Comparison of ENCODE assay signal across 9 cellular contexts in the genomic region with DNA sequence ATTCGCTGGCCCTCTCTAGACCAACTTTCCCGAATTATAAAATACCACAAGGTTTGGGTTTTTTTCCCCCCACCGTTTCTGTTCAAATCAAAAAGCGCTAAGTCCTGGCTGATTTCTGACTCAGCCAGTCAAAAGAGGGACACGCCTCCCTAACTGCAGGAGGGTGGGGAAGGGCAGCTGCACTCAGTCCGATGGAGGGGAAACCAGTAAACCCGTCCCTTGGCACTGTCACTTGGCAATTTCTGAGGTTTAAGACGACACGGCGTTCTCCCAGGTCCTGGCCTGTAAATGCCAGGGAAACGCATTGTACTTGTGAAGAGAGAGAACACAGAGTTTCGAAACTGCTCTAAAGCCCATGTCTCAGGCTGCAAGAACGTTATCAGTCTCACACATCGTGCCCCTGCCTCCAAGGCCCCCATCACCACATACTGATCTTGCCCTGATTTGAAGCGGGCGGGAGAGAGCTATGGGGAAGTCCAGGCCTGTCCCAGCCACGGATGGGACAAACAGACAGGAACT. TPM values are rescaled to one million over a fixed set of nuclear protein-coding genes. Genes with fewer than 3 reads are reported as not detected.
DNase-seq lines count a peak whose midpoint lies in the region; ATAC-seq, FAIRE-seq and TF ChIP-seq lines count a peak whose summit lies in the region.
"Had no signal": no experiment of that assay in that cellular context is flagged by ENCODE, and none has a peak within 500 bp of the region (broad histone marks: within the 10 kb centered on the region; RNA-seq: fewer than 3 reads in every experiment).

No MANE protein-coding gene starts in this region.

- TF ChIP-seq POLR2A in GM12891 (IDR thresholded peaks at IDR 0.05; ENCODE audit: low read depth, low read length) = no peak

- peak overlapping the region; percentile 78 for H3K9ac ChIP-seq in keratinocyte (ENCODE audit: control insufficient read depth, extremely low read depth, insufficient read depth, low read length)

- peaks cover 2% of the 10 kb centered on the region for H3K9me1 ChIP-seq in keratinocyte (ENCODE audit: control insufficient read depth, extremely low read depth, insufficient read depth, low read length)

- H4K20me1 ChIP-seq in keratinocyte (ENCODE audit: control insufficient read depth, extremely low read depth, insufficient read depth, low read length) = peaks cover 3% of the 10 kb centered on the region

- peak overlapping the region; percentile 77 for H2AFZ ChIP-seq in keratinocyte (ENCODE audit: control insufficient read depth, low read length)

- DNase-seq in HFF-Myc (ENCODE audit: extremely low read depth, low read depth) = peak; percentile 43
- peak; percentile 71 for DNase-seq in keratinocyte (ENCODE audit: low read depth, low spot score)
- DNase-seq in thoracic aorta (ENCODE audit: low spot score) = peak; percentile 73
- DNase-seq in effector CD8-positive, alpha-beta T cell (lab: John Stamatoyannopoulos, UW) = no peak
- DNase-seq in GM12891 (ENCODE audit: insufficient read length, low spot score) = no peak
- DNase-seq in GM19238 (ENCODE audit: insufficient read length, low spot score) = no peak
- no peak for DNase-seq in SIG-M5 (lab: John Stamatoyannopoulos, UW)
- DNase-seq: naive B cell had no signal

- no peaks in the 10 kb centered on the region for H3K27me3 ChIP-seq in keratinocyte (ENCODE audit: control insufficient read depth, extremely low read depth, insufficient read depth, low read length)
- H3K27me3 ChIP-seq in thoracic aorta (replicated peaks; ENCODE audit: insufficient read depth) = no peaks in the 10 kb centered on the region

- TF ChIP-seq CTCF in HFF-Myc (IDR thresholded peaks at IDR 0.05; ENCODE audit: low read depth, low read length, missing control alignments) = no peak
- no peak for TF ChIP-seq CTCF in keratinocyte (optimal IDR thresholded peaks at IDR 0.05 in 1 of 3, IDR thresholded peaks at IDR 0.05 in 1 of 3, conservative IDR thresholded peaks at IDR 0.05 in 1 of 3; ENCODE audit: extremely low read depth in 1 of 3, insufficient read depth in 2 of 3, low read length in 3 of 3)
- no peak for TF ChIP-seq CTCF in thoracic aorta (IDR thresholded peaks at IDR 0.05)

- ATAC-seq in thoracic aorta (ENCODE audit: insufficient number of reproducible peaks, low FRiP score, low read depth) = peak; percentile 79

- no peaks in the 10 kb centered on the region for H3K36me3 ChIP-seq in keratinocyte (ENCODE audit: control insufficient read depth in 2 of 2, extremely low read depth in 1 of 2, insufficient read depth in 2 of 2, low read length in 2 of 2)
- no peaks in the 10 kb centered on the region for H3K36me3 ChIP-seq in thoracic aorta

- peaks cover 53% of the 10 kb centered on the region for H3K4me1 ChIP-seq in keratinocyte (ENCODE audit: control insufficient read depth, extremely low read depth, insufficient read depth, low read length)
- H3K4me1 ChIP-seq in thoracic aorta (ENCODE audit: control insufficient read depth in 1 of 2, low read depth in 2 of 2) = peaks cover 54 to 95% of the 10 kb centered on the region in 2 donors

- H3K9me3 ChIP-seq in keratinocyte (ENCODE audit: control insufficient read depth, low read depth, low read length) = no peaks in the 10 kb centered on the region
- no peaks in the 10 kb centered on the region for H3K9me3 ChIP-seq in thoracic aorta

- H3K4me3 ChIP-seq in HFF-Myc (replicated peaks; ENCODE audit: low read depth, low read length) = peak overlapping the region; percentile 42
- peak overlapping the region; percentile 17 to 63 (median 55) for H3K4me3 ChIP-seq in keratinocyte (ENCODE audit: control insufficient read depth in 2 of 3, extremely low read depth in 1 of 3, insufficient read depth in 2 of 3, low read depth in 1 of 3, low read length in 3 of 3)
- peak overlapping the region; percentile 51 for H3K4me3 ChIP-seq in thoracic aorta

- peaks cover 22% of the 10 kb centered on the region for H3K79me2 ChIP-seq in keratinocyte (ENCODE audit: control insufficient read depth, insufficient read depth, low read length)

- dilution Hi-C loops in keratinocyte (cut with MboI; ENCODE audit: extremely low pct_ligation_motif_present, low sequenced_read_pairs) = no loop called here

- 20 to 55% (median 21%) methylated on average over 17 of the region's 17 CpGs for WGBS in adipose tissue, 3 donors

- peak overlapping the region; percentile 94 for H3K4me2 ChIP-seq in keratinocyte (ENCODE audit: control insufficient read depth, extremely low read depth, insufficient read depth, low read depth, low read length)

- H3K27ac ChIP-seq in adipose tissue (ENCODE audit: low read depth, low read length) (peak overlapping the region; percentile 43), keratinocyte (ENCODE audit: control insufficient read depth, insufficient read depth, low read length) (peak overlapping the region; percentile 94), thoracic aorta (peak overlapping the region; percentile 83 to 91)

- FAIRE-seq in keratinocyte (lab: Jason Lieb, UNC) = peak; percentile 72
- no peak for FAIRE-seq in GM12891 (lab: Jason Lieb, UNC)

TF ChIP-seq in GM12891, 5 proteins besides CTCF, POLR2A, EP300 and RAD21:
- TF ChIP-seq SPI1 (IDR thresholded peaks at IDR 0.05; ENCODE audit: low read depth, low read length) (no peak), PAX5 (IDR thresholded peaks at IDR 0.05; ENCODE audit: insufficient read depth, low read length, severe bottlenecking) (no peak), POU2F2 (IDR thresholded peaks at IDR 0.05; ENCODE audit: low read depth, low read length) (no peak), POLR2AphosphoS5 (IDR thresholded peaks at IDR 0.05; ENCODE audit: low read depth, low read length) (no peak), TAF1 (IDR thresholded peaks at IDR 0.05; ENCODE audit: low read depth, low read length) (no peak)

RNA-seq across cellular contexts. Expression of a gene that starts 57.9 kb away (rescaled TPM):
- polyA plus RNA-seq in adipose tissue = 1 to 10 TPM; 2.0 to 5.4 (median 2.5) TPM
- 0.75 to 1.4 TPM (median 1.2 TPM) in 3 replicates for polyA plus RNA-seq in keratinocyte
- 3.3 TPM for polyA plus RNA-seq in keratinocyte (2011; ENCODE audit: low read depth)
- polyA plus RNA-seq in keratinocyte (2011; cell fraction: cytosol; rRNA removed) = 1.1 and 1.3 TPM in 2 replicates
- 5.2 TPM in 2 replicates for polyA plus RNA-seq in keratinocyte (2011; cell fraction: nucleus; rRNA removed)
- 2.7 and 3.2 TPM in 2 replicates for polyA plus RNA-seq in keratinocyte (2012; ENCODE audit: low replicate concordance)
- 3.6 to 9.0 TPM (median 4.0 TPM) in 3 replicates for polyA minus RNA-seq in keratinocyte
- 4.4 TPM for polyA minus RNA-seq in keratinocyte (2011; cell fraction: cytosol; rRNA and poly(A)+ RNA removed)
- polyA minus RNA-seq in keratinocyte (2011; cell fraction: nucleus; rRNA and poly(A)+ RNA removed) = 7.0 and 9.5 TPM in 2 replicates
- 10 to 100 TPM; 57.7 to 70.1 TPM for total RNA-seq in thoracic aorta
- polyA plus RNA-seq in GM12891 (2012; ENCODE audit: low read depth, missing spikeins) = 2.8 TPM

Comparison
In these comparisons a context has a peak if more than half of its experiments do, and no peak if none do; other contexts are left out.
1. DNase-seq: peak in HFF-Myc (single experiment), keratinocyte (single experiment) and thoracic aorta (single experiment); none in effector CD8-positive, alpha-beta T cell (single experiment), GM12891 (single experiment), GM19238 (single experiment) and SIG-M5 (single experiment).
2. H3K27ac ChIP-seq: peak in every context shown above with its lines; median percentile 94 in keratinocyte; 87 in thoracic aorta; 43 in adipose tissue.
3. Peak in every context shown above with its lines, with median percentiles within 50 percentile points of each other: H3K4me3 ChIP-seq.